2 cellular contexts compared by ENCODE assay signal in genomic region chrX:119880076-119880475, GRCh38.
A peak's percentile ranks its signal among the peaks of the same experiment; 100 is the strongest.
TF ChIP-seq lines count a peak whose summit lies in the region.

No MANE protein-coding gene starts in this region.

TF ChIP-seq in GM12891, 5 proteins besides CTCF, POLR2A, EP300 and RAD21:
- no peak for TF ChIP-seq TAF1 (IDR thresholded peaks at IDR 0.05; ENCODE audit: low read depth, low read length)
- TF ChIP-seq POU2F2 (IDR thresholded peaks at IDR 0.05; ENCODE audit: low read depth, low read length), result peak; percentile 71; the same call in 1 of the 2 replicates

TF ChIP-seq in GM12878, 131 proteins besides CTCF, POLR2A, EP300 and RAD21:
- TF ChIP-seq CREM (IDR thresholded peaks at IDR 0.05; ENCODE audit: low read depth) (no peak), IKZF1 (conservative IDR thresholded peaks at IDR 0.05) (0 out of 2 replicates have a peak, but pooled peaks have one; percentile 19), CBFB (IDR thresholded peaks at IDR 0.05; ENCODE audit: low read depth) (0 out of 2 replicates have a peak, but pooled peaks have one; percentile 37), POU2F2 (IDR thresholded peaks at IDR 0.05; ENCODE audit: borderline replicate concordance, low read depth, low read length) (peak; percentile 71; the same call in 2 of the 3 replicates), TCF3 (IDR thresholded peaks at IDR 0.05; ENCODE audit: borderline replicate concordance, insufficient read depth, low read depth, low read length) (peak; percentile 30; the same call in 1 of the 2 replicates), HDAC6 (IDR thresholded peaks at IDR 0.05; ENCODE audit: unreplicated experiment) (no peak), SREBF1 (IDR thresholded peaks at IDR 0.05; ENCODE audit: low read length) (no peak), ASH2L (IDR thresholded peaks at IDR 0.05; ENCODE audit: borderline replicate concordance, low read depth) (no peak), NFIC (IDR thresholded peaks at IDR 0.05; ENCODE audit: low read depth, low read length) (no peak), RUNX3 (IDR thresholded peaks at IDR 0.05; ENCODE audit: low read length) (peak; percentile 84), ZBED1 (IDR thresholded peaks at IDR 0.05; ENCODE audit: borderline replicate concordance) (0 out of 2 replicates have a peak, but pooled peaks have one; percentile 26), BCL3 (IDR thresholded peaks at IDR 0.05; ENCODE audit: borderline replicate concordance, insufficient read depth, low read depth, low read length, poor library complexity, severe bottlenecking) (no peak), HDGF (IDR thresholded peaks at IDR 0.05) (no peak), IKZF2 (IDR thresholded peaks at IDR 0.05) (peak; percentile 18 to 20; a peak in 2 of 4 replicates), TCF12 (IDR thresholded peaks at IDR 0.05; ENCODE audit: low read depth, low read length) (0 out of 2 replicates have a peak, but pooled peaks have one; percentile 46)
TF ChIP-seq in GM12878: peak in this region for 8.
